Comparison of ENCODE assay signal across 9 cellular contexts in genomic region chrX:17738737-17739535, GRCh38.
DNase-seq lines count a peak whose midpoint lies in the region; ATAC-seq and TF ChIP-seq lines count a peak whose summit lies in the region.
"Had no signal": no experiment of that assay in that cellular context is flagged by ENCODE, and none has a peak within 500 bp of the region (broad histone marks: within the 10 kb centered on the region; RNA-seq: fewer than 3 reads in every experiment).

No MANE protein-coding gene starts in this region.

- ATAC-seq in GM18907 (IDR thresholded peaks at IDR 0.05; ENCODE audit: unreplicated experiment) = no peak

- H3K4me1 Mint-ChIP-seq in T-helper 2 cell treated with Interferon-gamma antibody and Interleukin-4, amounts not matched to agents 5 μg/mL and 100 μg/mL, for 36 hours (ENCODE audit: low read depth) = peaks cover 13% of the 10 kb centered on the region

- TF ChIP-seq CTCF in GM12865 (IDR thresholded peaks at IDR 0.05; ENCODE audit: insufficient read depth, low read depth, low read length, missing control alignments) = no peak
- no peak for TF ChIP-seq CTCF in fibroblast of mammary gland (conservative IDR thresholded peaks at IDR 0.05; ENCODE audit: control insufficient read depth, insufficient read depth, low read depth, low read length)

- H3K36me3 Mint-ChIP-seq in T-helper 2 cell treated with Interferon-gamma antibody and Interleukin-4, amounts not matched to agents 5 μg/mL and 100 μg/mL, for 36 hours (ENCODE audit: low read depth) = no peaks in the 10 kb centered on the region

- H3K4me3 Mint-ChIP-seq in T-helper 2 cell treated with Interferon-gamma antibody and Interleukin-4, amounts not matched to agents 5 μg/mL and 100 μg/mL, for 36 hours = peak overlapping the region; percentile 81

- no peak overlapping the region for H3K4me3 ChIP-seq in GM12865 (ENCODE audit: low read depth, low read length)
- peak overlapping the region; percentile 71 for H3K4me3 ChIP-seq in fibroblast of mammary gland (ENCODE audit: control insufficient read depth, low read depth, low read length)
- peak overlapping the region; percentile 71 for H3K4me3 ChIP-seq in skeletal muscle cell (ENCODE audit: low read depth, low read length)

- peaks cover 47% of the 10 kb centered on the region for H3K27me3 Mint-ChIP-seq in T-helper 2 cell treated with Interferon-gamma antibody and Interleukin-4, amounts not matched to agents 5 μg/mL and 100 μg/mL, for 36 hours (ENCODE audit: low read depth)

- peaks cover 3% of the 10 kb centered on the region for H3K9me3 Mint-ChIP-seq in T-helper 2 cell treated with Interferon-gamma antibody and Interleukin-4, amounts not matched to agents 5 μg/mL and 100 μg/mL, for 36 hours

- peak overlapping the region; percentile 20 for H3K27ac Mint-ChIP-seq in T-helper 2 cell treated with Interferon-gamma antibody and Interleukin-4, amounts not matched to agents 5 μg/mL and 100 μg/mL, for 36 hours

- DNase-seq in GM12865 (ENCODE audit: low read depth) = peak; percentile 14
- no peak for DNase-seq in T-helper 2 cell treated with Interferon-gamma antibody and Interleukin-4, amounts not matched to agents 5 μg/mL and 100 μg/mL, for 36 hours (ENCODE audit: low spot score)
- no peak for DNase-seq in fibroblast of mammary gland (ENCODE audit: low read depth)
- no peak for DNase-seq in skeletal muscle cell (ENCODE audit: low read depth)
- no peak for DNase-seq in NCI-H1105 treated with DMSO at 0.1 percent for 48 hours (lab: John Stamatoyannopoulos, UW)
- DNase-seq in NCI-H748 treated with DMSO at 0.1 percent for 48 hours (lab: John Stamatoyannopoulos, UW) = no peak
- DNase-seq in NCI-H748 (lab: John Stamatoyannopoulos, UW; ENCODE audit: unreplicated experiment) = no peak
- DNase-seq: NCI-H774 had no signal
